In genomic region chr14:59022144-59022543, GRCh38 we compare ENCODE assay signal across 2 cellular contexts.
TF ChIP-seq lines count a peak whose summit lies in the region.

No MANE protein-coding gene starts in this region.

TF ChIP-seq in SK-N-SH, 30 proteins besides CTCF, POLR2A, EP300 and RAD21 (continued from another document):
- TF ChIP-seq SMC3 (IDR thresholded peaks at IDR 0.05; ENCODE audit: low read depth, low read length) (peak; percentile 10; the same call in 1 of the 2 replicates), FOXM1 (IDR thresholded peaks at IDR 0.05; ENCODE audit: low read depth) (no peak), NFIC (IDR thresholded peaks at IDR 0.05; ENCODE audit: borderline replicate concordance) (no peak), SIN3A (IDR thresholded peaks at IDR 0.05; ENCODE audit: borderline replicate concordance, low read depth, low read length) (no peak)

TF ChIP-seq in SK-N-SH treated with all-trans-retinoic acid at 6 μM for 48 hours, 23 proteins besides CTCF, POLR2A, EP300 and RAD21:
- TF ChIP-seq, protein P1, sequence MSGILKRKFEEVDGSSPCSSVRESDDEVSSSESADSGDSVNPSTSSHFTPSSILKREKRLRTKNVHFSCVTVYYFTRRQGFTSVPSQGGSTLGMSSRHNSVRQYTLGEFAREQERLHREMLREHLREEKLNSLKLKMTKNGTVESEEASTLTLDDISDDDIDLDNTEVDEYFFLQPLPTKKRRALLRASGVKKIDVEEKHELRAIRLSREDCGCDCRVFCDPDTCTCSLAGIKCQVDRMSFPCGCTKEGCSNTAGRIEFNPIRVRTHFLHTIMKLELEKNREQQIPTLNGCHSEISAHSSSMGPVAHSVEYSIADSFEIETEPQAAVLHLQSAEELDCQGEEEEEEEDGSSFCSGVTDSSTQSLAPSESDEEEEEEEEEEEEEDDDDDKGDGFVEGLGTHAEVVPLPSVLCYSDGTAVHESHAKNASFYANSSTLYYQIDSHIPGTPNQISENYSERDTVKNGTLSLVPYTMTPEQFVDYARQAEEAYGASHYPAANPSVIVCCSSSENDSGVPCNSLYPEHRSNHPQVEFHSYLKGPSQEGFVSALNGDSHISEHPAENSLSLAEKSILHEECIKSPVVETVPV (CRISPR knock-in tag; IDR thresholded peaks at IDR 0.05) = no peak
- no peak for TF ChIP-seq SNAI2 (CRISPR knock-in tag; IDR thresholded peaks at IDR 0.05)
- no peak for TF ChIP-seq ZFP3 (CRISPR knock-in tag; IDR thresholded peaks at IDR 0.05)
- no peak for TF ChIP-seq GLIS3 (CRISPR knock-in tag; IDR thresholded peaks at IDR 0.05)
- TF ChIP-seq ZFP30 (CRISPR knock-in tag; IDR thresholded peaks at IDR 0.05) = no peak
- TF ChIP-seq CSDC2 (CRISPR knock-in tag; IDR thresholded peaks at IDR 0.05) = no peak
- TF ChIP-seq BACH2 (CRISPR knock-in tag; IDR thresholded peaks at IDR 0.05; ENCODE audit: borderline replicate concordance) = no peak
- TF ChIP-seq POU6F1 (CRISPR knock-in tag; IDR thresholded peaks at IDR 0.05; ENCODE audit: borderline replicate concordance, low read depth) = no peak
- no peak for TF ChIP-seq ZNF8 (CRISPR knock-in tag; IDR thresholded peaks at IDR 0.05)
- TF ChIP-seq ESRRG (CRISPR knock-in tag; IDR thresholded peaks at IDR 0.05) = no peak
- no peak for TF ChIP-seq ARNTL (CRISPR knock-in tag; IDR thresholded peaks at IDR 0.05; ENCODE audit: borderline replicate concordance, low read depth)
- TF ChIP-seq CREB5 (CRISPR knock-in tag; IDR thresholded peaks at IDR 0.05; ENCODE audit: low read depth) = no peak
- TF ChIP-seq ZC3H10 (CRISPR knock-in tag; IDR thresholded peaks at IDR 0.05) = no peak
- TF ChIP-seq TOX (CRISPR knock-in tag; IDR thresholded peaks at IDR 0.05; ENCODE audit: borderline replicate concordance) = no peak
- no peak for TF ChIP-seq ZNF565 (CRISPR knock-in tag; conservative IDR thresholded peaks at IDR 0.05; ENCODE audit: low read depth)
- TF ChIP-seq OSR1 (CRISPR knock-in tag; IDR thresholded peaks at IDR 0.05) = no peak
- TF ChIP-seq TCF4 (CRISPR knock-in tag; IDR thresholded peaks at IDR 0.05; ENCODE audit: borderline replicate concordance) = no peak
- TF ChIP-seq RARB (CRISPR knock-in tag; IDR thresholded peaks at IDR 0.05) = no peak
- TF ChIP-seq PATZ1 (CRISPR knock-in tag; IDR thresholded peaks at IDR 0.05; ENCODE audit: borderline replicate concordance) = no peak
